8 cellular contexts compared by ENCODE assay signal in the genomic region with DNA sequence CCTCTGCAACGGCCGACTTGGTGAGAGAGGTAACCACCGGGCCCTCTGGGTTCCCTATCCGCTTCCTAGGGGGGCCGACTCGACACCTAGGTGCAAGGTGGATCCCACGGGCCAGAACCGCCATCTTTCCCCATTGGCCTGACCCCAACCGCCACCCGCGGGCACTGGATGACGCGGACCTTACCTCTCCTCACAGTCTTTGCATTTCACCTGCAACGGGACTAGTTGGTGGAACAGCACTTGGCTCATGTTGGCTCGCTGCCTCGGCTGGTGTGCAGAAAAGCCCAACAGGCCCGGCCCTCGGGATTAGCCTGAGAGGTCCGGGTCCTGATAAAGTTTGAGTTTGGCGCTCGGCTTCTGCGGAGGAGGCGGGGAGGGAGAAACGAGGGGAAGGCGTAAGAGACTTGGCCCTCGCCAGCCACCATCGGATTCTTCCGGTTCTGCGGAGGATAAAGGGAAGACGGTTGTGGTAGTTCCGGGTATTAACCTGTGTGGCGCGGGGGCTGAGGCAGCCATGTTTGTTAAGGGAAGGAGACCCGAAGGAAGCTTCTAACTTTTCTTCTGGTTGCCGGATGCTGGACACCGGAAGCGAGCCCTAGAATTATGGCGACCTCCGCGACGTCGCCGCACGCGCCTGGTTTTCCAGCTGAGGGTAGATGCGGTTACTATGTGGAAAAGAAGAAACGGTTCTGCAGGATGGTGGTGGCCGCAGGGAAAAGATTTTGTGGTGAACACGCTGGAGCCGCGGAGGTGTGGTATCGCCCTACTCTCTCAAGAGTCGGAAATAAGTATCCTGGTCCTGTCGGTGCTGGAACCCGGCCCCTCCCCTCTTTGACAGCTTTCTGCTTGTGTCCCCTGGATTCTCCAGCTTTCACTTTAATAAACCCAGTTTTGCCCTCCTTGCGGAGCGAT. TPM values are rescaled to one million over a fixed set of nuclear protein-coding genes. Genes with fewer than 3 reads are reported as not detected.
A peak's percentile ranks its signal among the peaks of the same experiment; 100 is the strongest.
DNase-seq lines count a peak whose midpoint lies in the region; ATAC-seq and TF ChIP-seq lines count a peak whose summit lies in the region.

A gene with protein sequence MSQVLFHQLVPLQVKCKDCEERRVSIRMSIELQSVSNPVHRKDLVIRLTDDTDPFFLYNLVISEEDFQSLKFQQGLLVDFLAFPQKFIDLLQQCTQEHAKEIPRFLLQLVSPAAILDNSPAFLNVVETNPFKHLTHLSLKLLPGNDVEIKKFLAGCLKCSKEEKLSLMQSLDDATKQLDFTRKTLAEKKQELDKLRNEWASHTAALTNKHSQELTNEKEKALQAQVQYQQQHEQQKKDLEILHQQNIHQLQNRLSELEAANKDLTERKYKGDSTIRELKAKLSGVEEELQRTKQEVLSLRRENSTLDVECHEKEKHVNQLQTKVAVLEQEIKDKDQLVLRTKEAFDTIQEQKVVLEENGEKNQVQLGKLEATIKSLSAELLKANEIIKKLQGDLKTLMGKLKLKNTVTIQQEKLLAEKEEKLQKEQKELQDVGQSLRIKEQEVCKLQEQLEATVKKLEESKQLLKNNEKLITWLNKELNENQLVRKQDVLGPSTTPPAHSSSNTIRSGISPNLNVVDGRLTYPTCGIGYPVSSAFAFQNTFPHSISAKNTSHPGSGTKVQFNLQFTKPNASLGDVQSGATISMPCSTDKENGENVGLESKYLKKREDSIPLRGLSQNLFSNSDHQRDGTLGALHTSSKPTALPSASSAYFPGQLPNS (minus strand): TSS at position 365 of the 912 bp plus-strand sequence. CDS start 116 bp downstream, at position 249.
A gene with protein sequence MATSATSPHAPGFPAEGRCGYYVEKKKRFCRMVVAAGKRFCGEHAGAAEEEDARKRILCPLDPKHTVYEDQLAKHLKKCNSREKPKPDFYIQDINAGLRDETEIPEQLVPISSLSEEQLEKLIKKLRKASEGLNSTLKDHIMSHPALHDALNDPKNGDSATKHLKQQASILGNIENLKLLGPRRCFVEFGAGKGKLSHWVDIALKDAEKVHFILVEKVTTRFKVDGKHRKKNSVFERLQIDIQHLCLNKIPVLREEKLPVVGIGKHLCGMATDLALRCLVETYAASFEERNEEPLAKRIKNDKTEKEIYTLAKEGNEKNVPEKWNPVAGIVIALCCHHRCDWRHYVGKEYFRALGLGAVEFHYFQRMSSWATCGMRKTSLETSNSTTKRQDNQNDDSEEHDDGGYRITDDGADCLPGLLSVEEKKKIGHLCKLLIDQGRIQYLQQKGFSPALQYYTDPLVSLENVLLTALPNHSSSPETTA (plus strand): TSS at position 598 of the 912 bp plus-strand sequence. CDS start 6 bp downstream, at position 604.

- H3K36me3 ChIP-seq in liver (ENCODE audit: control insufficient read depth in 4 of 4, insufficient read depth in 3 of 4, low read depth in 1 of 4, low read length in 3 of 4) = peaks cover 2 to 9% (median 7%) of the 10 kb centered on the region in 4 donors

- intact Hi-C loops in CD14-positive monocyte (cut with micrococcal nuclease) = loop anchor here (5.0 kb wide), 3 partner anchors 96 to 134 kb away; partner anchors contain the start of genes RTCA (in 2 of the 2) and DBT (in 1 of the 2)

- TF ChIP-seq RAD21 in liver (IDR thresholded peaks at IDR 0.05) = peak; percentile 61 to 63

- peaks cover 11 to 25% (median 21%) of the 10 kb centered on the region in 4 donors for H3K4me1 ChIP-seq in liver (ENCODE audit: control insufficient read depth in 4 of 4, insufficient read depth in 4 of 4, low read length in 3 of 4)

- H3K27me3 Mint-ChIP-seq in CD14-positive monocyte (ENCODE audit: low read depth in 3 of 3) = no peaks in the 10 kb centered on the region

- H3K9me3 ChIP-seq in liver (ENCODE audit: control insufficient read depth in 4 of 4, low read length in 3 of 4) = no peaks in the 10 kb centered on the region

- H3K27ac ChIP-seq in liver (ENCODE audit: low read depth in 1 of 2, low read length in 2 of 2) = peak within 1 kb of the TSS; percentile 20 to 57

- H3K4me1 Mint-ChIP-seq in CD14-positive monocyte = peaks cover 21% of the 10 kb centered on the region

- no peaks in the 10 kb centered on the region for H3K27me3 ChIP-seq in liver (ENCODE audit: control insufficient read depth in 4 of 4, insufficient read depth in 4 of 4, low read length in 3 of 4)

- ATAC-seq in GM19397 (IDR thresholded peaks at IDR 0.05; ENCODE audit: unreplicated experiment) (peak; percentile 93), HG03571 (IDR thresholded peaks at IDR 0.05; ENCODE audit: unreplicated experiment) (peak; percentile 87)

- peak within 1 kb of the TSS; percentile 91 to 97 (median 94) for H3K27ac Mint-ChIP-seq in CD14-positive monocyte

- under 1% methylated on average over 57 of the region's 57 CpGs for WGBS in liver

- peak within 1 kb of the TSS; percentile 97 to 99 for H3K4me3 Mint-ChIP-seq in CD14-positive monocyte

- peaks cover 6 to 11% of the 10 kb centered on the region in 2 donors for H3K36me3 Mint-ChIP-seq in CD14-positive monocyte

- no peak for TF ChIP-seq CTCF in CD14-positive monocyte (IDR thresholded peaks at IDR 0.05)
- TF ChIP-seq CTCF in liver (IDR thresholded peaks at IDR 0.05; ENCODE audit: low read depth, low read length, missing input control) = peak; percentile 41

- DNase-seq in CD14-positive monocyte (ENCODE audit: low spot score) = peak; percentile 98
- DNase-seq in NCI-H82 (lab: John Stamatoyannopoulos, UW) = peak; percentile 99
- DNase-seq in activated CD4-positive, alpha-beta T cell treated with anti-CD3 and anti-CD28 coated beads, Interleukin-2, amount 50 U/mL, for 48 hours = peak; percentile 92 to 95
- peak; percentile 87 to 99 for DNase-seq in dermis microvascular lymphatic vessel endothelial cell (ENCODE audit: low read depth in 2 of 2)
- peak; percentile 96 for DNase-seq in stimulated activated CD4-positive, alpha-beta T cell treated with anti-CD3 and anti-CD28 coated beads, Interleukin-4, amount 100 ng/mL, for 24 hours

- H3K9me3 Mint-ChIP-seq in CD14-positive monocyte = no peaks in the 10 kb centered on the region

- H3K4me3 ChIP-seq in liver (ENCODE audit: low read depth in 1 of 3, low read length in 3 of 3) = peak within 1 kb of the TSS; percentile 71 to 96 (median 81)

- H3K9ac ChIP-seq in liver (ENCODE audit: low read depth in 1 of 2, low read length in 2 of 2) = peak within 1 kb of the TSS; percentile 45 to 62

TF ChIP-seq in liver, 16 proteins besides CTCF, POLR2A, EP300 and RAD21 (continues in another document):
- TF ChIP-seq FOXA1 (IDR thresholded peaks at IDR 0.05) (peak; percentile 55), HNF4A (conservative IDR thresholded peaks at IDR 0.05) (peak; percentile 56 to 65), YY1 (IDR thresholded peaks at IDR 0.05) (peak; percentile 100), SP1 (IDR thresholded peaks at IDR 0.05) (peak; percentile 78), HNF4G (IDR thresholded peaks at IDR 0.05) (no peak), GABPA (IDR thresholded peaks at IDR 0.05 in 1 of 2, conservative IDR thresholded peaks at IDR 0.05 in 1 of 2) (peak; percentile 90 to 99), TAF1 (conservative IDR thresholded peaks at IDR 0.05) (peak; percentile 60), NR2F2 (IDR thresholded peaks at IDR 0.05) (peak; percentile 87), FOXA2 (IDR thresholded peaks at IDR 0.05) (no peak), ZBTB33 (IDR thresholded peaks at IDR 0.05) (peak; percentile 98), EGR1 (IDR thresholded peaks at IDR 0.05; ENCODE audit: low read depth in 2 of 2) (peak; percentile 95 to 97)
- TF ChIP-seq, protein P1, sequence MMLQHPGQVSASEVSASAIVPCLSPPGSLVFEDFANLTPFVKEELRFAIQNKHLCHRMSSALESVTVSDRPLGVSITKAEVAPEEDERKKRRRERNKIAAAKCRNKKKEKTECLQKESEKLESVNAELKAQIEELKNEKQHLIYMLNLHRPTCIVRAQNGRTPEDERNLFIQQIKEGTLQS (IDR thresholded peaks at IDR 0.05) = peak; percentile 67
- TF ChIP-seq, protein P2, sequence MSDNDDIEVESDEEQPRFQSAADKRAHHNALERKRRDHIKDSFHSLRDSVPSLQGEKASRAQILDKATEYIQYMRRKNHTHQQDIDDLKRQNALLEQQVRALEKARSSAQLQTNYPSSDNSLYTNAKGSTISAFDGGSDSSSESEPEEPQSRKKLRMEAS (IDR thresholded peaks at IDR 0.05) = peak; percentile 100

RNA-seq across cellular contexts. Expression of the first gene that starts in this region (rescaled TPM):
- polyA plus RNA-seq in CD14-positive monocyte = under 1 TPM; 0.93 to 0.98 TPM
- total RNA-seq in dermis microvascular lymphatic vessel endothelial cell = 1.1 and 1.8 TPM in 2 replicates
- 1 to 10 TPM; 1.3 to 5.9 TPM for total RNA-seq in liver
- 1 to 10 TPM in 1 of 2 donors, under 1 TPM in 1; 0.55 to 1.3 TPM for polyA plus RNA-seq in liver

RNA-seq across cellular contexts. Expression of the second gene that starts in this region (rescaled TPM):
- 1 to 10 TPM; 2.2 to 2.3 TPM for polyA plus RNA-seq in CD14-positive monocyte
- 6.3 and 6.7 TPM in 2 replicates for total RNA-seq in dermis microvascular lymphatic vessel endothelial cell
- 10 to 100 TPM in 1 of 2 donors, 1 to 10 TPM in 1; 8.1 to 11.2 TPM for total RNA-seq in liver
- polyA plus RNA-seq in liver = 10 to 100 TPM in 1 of 2 donors, 1 to 10 TPM in 1; 3.5 to 10.6 TPM

Comparison
In these comparisons a context has a peak if more than half of its experiments do, and no peak if none do; other contexts are left out.
1. Peak in every context shown above with its lines: DNase-seq, ATAC-seq, H3K4me3 ChIP-seq and H3K27ac ChIP-seq.